In genomic region chr10:142371-142770, GRCh38 we compare ENCODE assay signal across 18 cellular contexts.
"Had no signal": no experiment of that assay in that cellular context is flagged by ENCODE, and none has a peak within 500 bp of the region (broad histone marks: within the 10 kb centered on the region; RNA-seq: fewer than 3 reads in every experiment).

No MANE protein-coding gene starts in this region.

- DNase-seq: activated CD4-positive, alpha-beta memory T cell treated with anti-CD3 and anti-CD28 coated beads for 36 hours; activated CD4-positive, alpha-beta T cell treated with anti-CD3 and anti-CD28 coated beads for 48 hours; activated CD4-positive, CD25-positive, alpha-beta regulatory T cell; activated naive CD4-positive, alpha-beta T cell treated with anti-CD3 and anti-CD28 coated beads for 36 hours; activated naive CD8-positive, alpha-beta T cell treated with anti-CD3 and anti-CD28 coated beads, Interleukin-2, amount 10 ng/mL, durations not matched to agents 7 days and 5 days; activated T-cell treated with anti-CD3 and anti-CD28 coated beads, Interleukin-2, amount 50 U/mL, for 48 hours; amniotic stem cell; cerebellar nuclear complex; lower lobe of right lung; nephron progenitor cell; pancreas; stimulated activated CD4-positive, alpha-beta T cell treated with anti-CD3 and anti-CD28 coated beads, Interleukin-2, amount 100 ng/mL, for 48 hours; stimulated activated naive CD4-positive, alpha-beta T cell treated with Interleukin-2 at 50 U/mL for 16 hours; T1000 had no signal

- H3K27ac ChIP-seq: coronary artery, lower lobe of right lung, pancreas, thoracic aorta had no signal

- H3K36me3 ChIP-seq: lower lobe of right lung, pancreas, thoracic aorta had no signal

- H3K4me3 ChIP-seq: coronary artery, lower lobe of right lung, pancreas, thoracic aorta had no signal

- H3K27me3 ChIP-seq: pancreas had no signal

- FAIRE-seq: keratinocyte, pancreas had no signal

- H3K9me3 ChIP-seq: lower lobe of right lung, pancreas, thoracic aorta had no signal

- ATAC-seq: lower lobe of right lung, sciatic nerve had no signal
